9 cellular contexts compared by ENCODE assay signal in genomic region chr6:35552285-35552917, GRCh38. TPM values are rescaled to one million over a fixed set of nuclear protein-coding genes. Genes with fewer than 3 reads are reported as not detected.
DNase-seq lines count a peak whose midpoint lies in the region; ATAC-seq and TF ChIP-seq lines count a peak whose summit lies in the region.
"Had no signal": no experiment of that assay in that cellular context is flagged by ENCODE, and none has a peak within 500 bp of the region (broad histone marks: within the 10 kb centered on the region; RNA-seq: fewer than 3 reads in every experiment).

No MANE protein-coding gene starts in this region.

- H2BK120ac ChIP-seq in neuronal stem cell (ENCODE audit: low read depth, low read length) = no peak overlapping the region

- H3K9me3 ChIP-seq in neutrophil (no peaks in the 10 kb centered on the region), neuronal stem cell (replicated peaks in 1 of 2; ENCODE audit: control insufficient read depth in 2 of 2, insufficient read depth in 1 of 2, low read depth in 1 of 2, low read length in 2 of 2) (peaks cover 2 to 13% of the 10 kb centered on the region in 2 donors)

- DNase-seq in CD1c-positive myeloid dendritic cell (ENCODE audit: extremely low spot score) (peak; percentile 71), KBM-7 (peak; percentile 70), dermis microvascular lymphatic vessel endothelial cell (ENCODE audit: low read depth in 2 of 2) (peak; percentile 25 to 52), neuronal stem cell (ENCODE audit: low spot score) (no peak), GF-D8 (lab: John Stamatoyannopoulos, UW) (no peak)
- peak; percentile 48 to 49 for DNase-seq in activated CD4-positive, alpha-beta T cell treated with anti-CD3 and anti-CD28 coated beads for 24 hours (ENCODE audit: low read depth in 2 of 2)

- H3K27ac ChIP-seq in neutrophil (no peak overlapping the region), neuronal stem cell (replicated peaks; ENCODE audit: low read length) (no peak overlapping the region)

- H3K27me3 ChIP-seq in neutrophil (no peaks in the 10 kb centered on the region), neuronal stem cell (ENCODE audit: control insufficient read depth in 3 of 3, insufficient read depth in 3 of 3, low read depth in 1 of 3, low read length in 3 of 3) (no peaks in the 10 kb centered on the region)

- no peaks in the 10 kb centered on the region for H3K79me1 ChIP-seq in neuronal stem cell (ENCODE audit: low read depth, low read length)

- ATAC-seq in GM21381 (IDR thresholded peaks at IDR 0.05; ENCODE audit: unreplicated experiment) = no peak

- H3K4me3 ChIP-seq in neutrophil (ENCODE audit: low read depth in 1 of 2, low read length in 1 of 2) (no peak overlapping the region), neuronal stem cell (ENCODE audit: low read length in 2 of 2) (no peak overlapping the region)

- H3K36me3 ChIP-seq in neutrophil (no peaks in the 10 kb centered on the region), neuronal stem cell (replicated peaks in 1 of 2; ENCODE audit: control insufficient read depth in 2 of 2, insufficient read depth in 2 of 2, low read length in 2 of 2) (no peaks in the 10 kb centered on the region)

- H2AFZ ChIP-seq in neuronal stem cell (ENCODE audit: low read length) = no peak overlapping the region

- no peak overlapping the region for H3K18ac ChIP-seq in neuronal stem cell (ENCODE audit: low read length)

- H3K4ac ChIP-seq in neuronal stem cell (ENCODE audit: low read length) = no peak overlapping the region

- no peak overlapping the region for H4K91ac ChIP-seq in neuronal stem cell (ENCODE audit: low read depth, low read length, poor library complexity)

- H3K4me1 ChIP-seq in neutrophil (ENCODE audit: control insufficient read depth in 1 of 2, insufficient read depth in 1 of 2, low read depth in 1 of 2, low read length in 1 of 2) (no peaks in the 10 kb centered on the region), neuronal stem cell (ENCODE audit: control insufficient read depth in 2 of 2, insufficient read depth in 1 of 2, low read depth in 1 of 2, low read length in 2 of 2) (no peaks in the 10 kb centered on the region)

- no peak overlapping the region for H4K8ac ChIP-seq in neuronal stem cell (ENCODE audit: low read depth, low read length)

- no peak overlapping the region for H3K14ac ChIP-seq in neuronal stem cell (ENCODE audit: low read length)

- H2AK5ac ChIP-seq in neuronal stem cell (ENCODE audit: low read depth, low read length) = no peak overlapping the region

- TF ChIP-seq CTCF in neutrophil (IDR thresholded peaks at IDR 0.05) = peak; percentile 93

- no peak overlapping the region for H2BK15ac ChIP-seq in neuronal stem cell (ENCODE audit: low read length)

- no peak overlapping the region for H2BK5ac ChIP-seq in neuronal stem cell (ENCODE audit: low read length)

- no peak overlapping the region for H2BK12ac ChIP-seq in neuronal stem cell (ENCODE audit: low read length)

- WGBS in neuronal stem cell (ENCODE audit: extremely low coverage in 2 of 2, insufficient read length in 2 of 2, insufficient replicate concordance in 1 of 2), 2 donors = no CpG with 5 or more reads among the region's 5 CpGs

- H3K4me2 ChIP-seq in neuronal stem cell (ENCODE audit: insufficient read depth, low read length, poor library complexity, severe bottlenecking) = no peak overlapping the region

- no peak overlapping the region for H3K23ac ChIP-seq in neuronal stem cell (ENCODE audit: low read depth, low read length, poor library complexity)

- in situ Hi-C loops in KBM-7 (cut with MboI; ENCODE audit: low pct_unique_long_range_greater_than_20kb, low sequenced_read_pairs) = no loop called here

- no peak overlapping the region for H3K9ac ChIP-seq in neuronal stem cell (ENCODE audit: low read depth, low read length, poor library complexity)

RNA-seq across cellular contexts. Expression of gene TULP1, which starts 39.7 kb away (rescaled TPM):
- total RNA-seq in dermis microvascular lymphatic vessel endothelial cell = not detected in 2 replicates
- 2.8 TPM for polyA plus RNA-seq in neuronal stem cell (2013, experiment 1 of 2)
- polyA plus RNA-seq in neuronal stem cell (2013, experiment 2 of 2) = 2.3 TPM
- total RNA-seq: subcutaneous adipose tissue had no signal

RNA-seq across cellular contexts. Expression of gene TEAD3, which starts 55.5 kb away (rescaled TPM):
- 0.13 and 0.26 TPM in 2 replicates for total RNA-seq in dermis microvascular lymphatic vessel endothelial cell
- polyA plus RNA-seq in neuronal stem cell (2013, experiment 1 of 2) = 37.2 TPM
- 37.9 TPM for polyA plus RNA-seq in neuronal stem cell (2013, experiment 2 of 2)

Comparison
In these comparisons a context has a peak if more than half of its experiments do, and no peak if none do; other contexts are left out.
1. DNase-seq: peak in CD1c-positive myeloid dendritic cell (single experiment), KBM-7 (single experiment), activated CD4-positive, alpha-beta T cell treated with anti-CD3 and anti-CD28 coated beads for 24 hours (2 of 2) and dermis microvascular lymphatic vessel endothelial cell (2 of 2); none in neuronal stem cell (single experiment) and GF-D8 (single experiment).